In genomic region chr19:5271145-5271544, GRCh38 we compare ENCODE assay signal across 10 cellular contexts.
A peak's percentile ranks its signal among the peaks of the same experiment; 100 is the strongest.
DNase-seq lines count a peak whose midpoint lies in the region; ATAC-seq, FAIRE-seq and TF ChIP-seq lines count a peak whose summit lies in the region.
"Had no signal": no experiment of that assay in that cellular context is flagged by ENCODE, and none has a peak within 500 bp of the region (broad histone marks: within the 10 kb centered on the region; RNA-seq: fewer than 3 reads in every experiment).

No MANE protein-coding gene starts in this region.

- no peaks in the 10 kb centered on the region for H3K4me1 Mint-ChIP-seq in neural crest cell
- no peaks in the 10 kb centered on the region for H3K4me1 Mint-ChIP-seq in activated CD8-positive, alpha-beta memory T cell treated with anti-CD3 and anti-CD28 coated beads, Interleukin-2, amount 10 ng/mL, durations not matched to agents 7 days and 5 days
- H3K4me1 Mint-ChIP-seq: immature natural killer cell had no signal

- H3K9me3 Mint-ChIP-seq in neural crest cell = no peaks in the 10 kb centered on the region
- H3K9me3 Mint-ChIP-seq in activated CD8-positive, alpha-beta memory T cell treated with anti-CD3 and anti-CD28 coated beads, Interleukin-2, amount 10 ng/mL, durations not matched to agents 7 days and 5 days (ENCODE audit: low read depth) = no peaks in the 10 kb centered on the region

- TF ChIP-seq RAD21 in IMR-90 (IDR thresholded peaks at IDR 0.05; ENCODE audit: low read length) = no peak
- no peak for TF ChIP-seq RAD21 in K562 (CRISPR knock-in tag; conservative IDR thresholded peaks at IDR 0.05 in 1 of 2, IDR thresholded peaks at IDR 0.05 in 1 of 2)

- no peak overlapping the region for H2BK20ac ChIP-seq in IMR-90 (ENCODE audit: low read depth, low read length)

- no peak for TF ChIP-seq POLR2A in IMR-90 (IDR thresholded peaks at IDR 0.05; ENCODE audit: low read depth, low read length)
- TF ChIP-seq POLR2A in K562 (conservative IDR thresholded peaks at IDR 0.05) = no peak

- no peak for ATAC-seq in IMR-90 (ENCODE audit: low read depth)
- peak; percentile 81 for ATAC-seq in K562
- ATAC-seq in left colon = no peak
- no peak for ATAC-seq in GM21717 (IDR thresholded peaks at IDR 0.05; ENCODE audit: unreplicated experiment)
- no peak for ATAC-seq in activated CD8-positive, alpha-beta memory T cell treated with anti-CD3 and anti-CD28 coated beads, Interleukin-2, amount 10 ng/mL, durations not matched to agents 7 days and 5 days
- ATAC-seq in HG02763 (IDR thresholded peaks at IDR 0.05; ENCODE audit: unreplicated experiment) = no peak

- H3K9me3 ChIP-seq in IMR-90 (ENCODE audit: control insufficient read depth, insufficient read depth, low read length) (no peaks in the 10 kb centered on the region), K562 (replicated peaks; ENCODE audit: control insufficient read depth, insufficient read depth, low read depth, low read length) (no peaks in the 10 kb centered on the region)

- POLR2A ChIA-PET in IMR-90 (lab: Charles Lee; ENCODE audit: unreplicated experiment) (no interaction called here), K562 (lab: Yijun Ruan, JAX) (no interaction called here)

- no peak overlapping the region for H2AK5ac ChIP-seq in IMR-90 (ENCODE audit: low read depth, low read length)

- peak; percentile 66 for FAIRE-seq in K562 (lab: Jason Lieb, UNC)

- no peak overlapping the region for H3K4ac ChIP-seq in IMR-90 (ENCODE audit: low read depth, low read length)

- no peak overlapping the region for H2AK9ac ChIP-seq in IMR-90 (replicated peaks; ENCODE audit: low read depth, low read length, poor library complexity)

- DNase-seq in ELR (ENCODE audit: low read depth) = peak; percentile 50
- DNase-seq in IMR-90 = no peak
- DNase-seq in K562 (ENCODE audit: extremely low read depth in 1 of 4, low spot score in 3 of 4) = peak in 1 of 4 experiments; percentile 39
- no peak for DNase-seq in neural crest cell (ENCODE audit: low read depth, low spot score)
- DNase-seq in left colon = no peak
- DNase-seq in activated CD8-positive, alpha-beta memory T cell treated with anti-CD3 and anti-CD28 coated beads, Interleukin-2, amount 10 ng/mL, durations not matched to agents 7 days and 5 days = no peak
- DNase-seq: immature natural killer cell had no signal

- H2BK15ac ChIP-seq in IMR-90 (ENCODE audit: low read depth, low read length) = no peak overlapping the region

- WGBS in IMR-90 (ENCODE audit: extremely low coverage in 2 of 2, insufficient read length in 1 of 2), 2 experiments = 50% methylated on average over 2 of the region's 10 CpGs; no CpG with 5 or more reads in 1 of the 2 experiments
- 46% methylated on average over 7 of the region's 10 CpGs for WGBS in K562 (ENCODE audit: insufficient coverage, low coverage, missing lambda C conversion rate)

- H3K9ac ChIP-seq in IMR-90 (ENCODE audit: low read depth, low read length) (no peak overlapping the region), K562 (ENCODE audit: insufficient read depth in 1 of 2, low read depth in 2 of 2, low read length in 2 of 2) (no peak overlapping the region)

- H3K9me1 ChIP-seq in IMR-90 (ENCODE audit: insufficient read depth, low read length) (peaks cover 9% of the 10 kb centered on the region), K562 (ENCODE audit: control insufficient read depth, insufficient read depth, low read length) (no peaks in the 10 kb centered on the region)

- no peak overlapping the region for H4K5ac ChIP-seq in IMR-90 (ENCODE audit: low read depth, low read length)

- H3K14ac ChIP-seq in IMR-90 (replicated peaks; ENCODE audit: low read depth, low read length) = no peak overlapping the region

- no peak overlapping the region for H3K56ac ChIP-seq in IMR-90 (ENCODE audit: extremely low read depth, insufficient read depth, low read length)

- H3K4me1 ChIP-seq in IMR-90 (ENCODE audit: control insufficient read depth, insufficient read depth, low read length) = no peaks in the 10 kb centered on the region
- peaks cover 0 to 8% of the 10 kb centered on the region in 2 experiments; a peak in 1 of 5 replicates for H3K4me1 ChIP-seq in K562 (replicated peaks in 1 of 2; ENCODE audit: control insufficient read depth in 2 of 2, insufficient read depth in 2 of 2, low read length in 2 of 2)

- no peak for TF ChIP-seq EP300 in K562 (IDR thresholded peaks at IDR 0.05; ENCODE audit: low read length)

- H3K4me3 ChIP-seq in IMR-90 (ENCODE audit: insufficient read depth, low read depth, low read length) = no peak overlapping the region
- no peak overlapping the region for H3K4me3 ChIP-seq in K562
- H3K4me3 ChIP-seq: skin epidermis had no signal

- no peaks in the 10 kb centered on the region for H3K79me2 ChIP-seq in K562 (ENCODE audit: control insufficient read depth, insufficient read depth, low read length)

- CTCF ChIA-PET in IMR-90 (lab: Yijun Ruan, JAX) (no interaction called here), K562 (lab: Yijun Ruan, JAX; ENCODE audit: low intra/inter-chr PET ratio) (no interaction called here)
- CTCF ChIA-PET in activated CD8-positive, alpha-beta memory T cell treated with anti-CD3 and anti-CD28 coated beads, Interleukin-2, amount 10 ng/mL, durations not matched to agents 7 days and 5 days (lab: Charles Lee) = no interaction called here

- H3K79me1 ChIP-seq in IMR-90 (ENCODE audit: low read depth in 1 of 2, low read length in 2 of 2) = no peaks in the 10 kb centered on the region; a peak in 1 of 4 replicates

- H4K8ac ChIP-seq in IMR-90 (ENCODE audit: low read depth in 2 of 2, low read length in 2 of 2) = no peak overlapping the region

- no peak overlapping the region for H3K18ac ChIP-seq in IMR-90 (ENCODE audit: low read depth, low read length)

- dilution Hi-C loops in IMR-90 (cut with HindIII; ENCODE audit: low sequenced_read_pairs, unreplicated experiment) = no loop called here

- H3K4me3 Mint-ChIP-seq in neural crest cell = no peak overlapping the region
- no peak overlapping the region for H3K4me3 Mint-ChIP-seq in activated CD8-positive, alpha-beta memory T cell treated with anti-CD3 and anti-CD28 coated beads, Interleukin-2, amount 10 ng/mL, durations not matched to agents 7 days and 5 days
- H3K4me3 Mint-ChIP-seq: immature natural killer cell had no signal

- BruUV-seq in IMR-90 (replicated peaks; lab: Mats Ljungman, UMichigan) (no TSS peak), K562 (replicated peaks; lab: Mats Ljungman, UMichigan) (TSS peak; percentile 40)

- no peak overlapping the region for H3K27ac Mint-ChIP-seq in neural crest cell (ENCODE audit: unreplicated experiment)
- no peak overlapping the region for H3K27ac Mint-ChIP-seq in activated CD8-positive, alpha-beta memory T cell treated with anti-CD3 and anti-CD28 coated beads, Interleukin-2, amount 10 ng/mL, durations not matched to agents 7 days and 5 days
- H3K27ac Mint-ChIP-seq: immature natural killer cell had no signal

- no peak overlapping the region for H2BK5ac ChIP-seq in IMR-90 (ENCODE audit: low read depth, low read length, poor library complexity, severe bottlenecking)

- no peak overlapping the region for H3K4me2 ChIP-seq in IMR-90 (ENCODE audit: low read depth, low read length)
- H3K4me2 ChIP-seq in K562 (ENCODE audit: insufficient read depth, low read length) = no peak overlapping the region

- H3K27me3 Mint-ChIP-seq in neural crest cell (ENCODE audit: low read depth) = no peaks in the 10 kb centered on the region
- H3K27me3 Mint-ChIP-seq in activated CD8-positive, alpha-beta memory T cell treated with anti-CD3 and anti-CD28 coated beads, Interleukin-2, amount 10 ng/mL, durations not matched to agents 7 days and 5 days = no peaks in the 10 kb centered on the region

- peaks cover 13% of the 10 kb centered on the region for H3K36me3 Mint-ChIP-seq in neural crest cell (ENCODE audit: low read depth)
- H3K36me3 Mint-ChIP-seq in activated CD8-positive, alpha-beta memory T cell treated with anti-CD3 and anti-CD28 coated beads, Interleukin-2, amount 10 ng/mL, durations not matched to agents 7 days and 5 days = no peaks in the 10 kb centered on the region
- H3K36me3 Mint-ChIP-seq: immature natural killer cell had no signal

- no peak overlapping the region for H3K23ac ChIP-seq in IMR-90 (ENCODE audit: low read depth, low read length)

- H3K36me3 ChIP-seq in IMR-90 (ENCODE audit: control insufficient read depth, insufficient read depth, low read length) (peaks cover 45% of the 10 kb centered on the region), K562 (ENCODE audit: control insufficient read depth, insufficient read depth, low read length) (peaks cover 24% of the 10 kb centered on the region; the same call in 2 of the 3 replicates)

- H4K91ac ChIP-seq in IMR-90 (ENCODE audit: insufficient read depth, low read depth, low read length) = no peak overlapping the region

- H4K20me1 ChIP-seq in IMR-90 (ENCODE audit: insufficient read depth, low read length) = no peaks in the 10 kb centered on the region
- peaks cover 3% of the 10 kb centered on the region; the same call in 1 of the 2 replicates for H4K20me1 ChIP-seq in K562 (replicated peaks; ENCODE audit: control insufficient read depth, insufficient read depth, low read length)

- H3K27ac ChIP-seq in IMR-90 (ENCODE audit: insufficient read depth, low read length) (no peak overlapping the region), K562 (ENCODE audit: extremely low read depth, low read depth, low read length) (no peak overlapping the region)
- H3K27ac ChIP-seq: skin epidermis had no signal

- in situ Hi-C loops in IMR-90 (cut with MboI; ENCODE audit: low sequenced_read_pairs) (no loop called here), K562 (cut with MboI) (no loop called here)

- no peak overlapping the region for H2BK120ac ChIP-seq in IMR-90 (ENCODE audit: low read depth, low read length)

- H2AFZ ChIP-seq in IMR-90 (replicated peaks; ENCODE audit: low read length, poor library complexity) (peak overlapping the region; percentile 11), K562 (ENCODE audit: low read depth, low read length) (no peak overlapping the region)

- intact Hi-C loops in IMR-90 (cut with micrococcal nuclease) (no loop called here), K562 (cut with micrococcal nuclease) (no loop called here), left colon (cut with DNase I, micrococcal nuclease) (no loop called here)

- H3K27me3 ChIP-seq in IMR-90 (ENCODE audit: control insufficient read depth, insufficient read depth, low read length) = no peaks in the 10 kb centered on the region
- H3K27me3 ChIP-seq in K562 (ENCODE audit: control insufficient read depth in 2 of 2, insufficient read depth in 2 of 2, low read length in 2 of 2) = no peaks in the 10 kb centered on the region

- TF ChIP-seq CTCF in IMR-90 (conservative IDR thresholded peaks at IDR 0.05; ENCODE audit: low read depth, low read length) (peak; percentile 25; the same call in 1 of the 2 replicates), K562 (IDR thresholded peaks at IDR 0.05 in 2 of 3, conservative IDR thresholded peaks at IDR 0.05 in 1 of 3; ENCODE audit: insufficient read depth in 2 of 3, low read depth in 1 of 3, low read length in 3 of 3) (peak; percentile 19 to 47 (median 43); a peak in 3 of 6 replicates), neural crest cell (conservative IDR thresholded peaks at IDR 0.05) (peak; percentile 56)

TF ChIP-seq in IMR-90, 13 proteins besides CTCF, POLR2A, EP300 and RAD21 (continues in another document):
- no peak for TF ChIP-seq MXI1 (IDR thresholded peaks at IDR 0.05; ENCODE audit: borderline replicate concordance, low read depth, low read length)
- TF ChIP-seq MAFK (IDR thresholded peaks at IDR 0.05; ENCODE audit: low read depth, low read length) = no peak
